20 cellular contexts compared by ENCODE assay signal in the genomic region with DNA sequence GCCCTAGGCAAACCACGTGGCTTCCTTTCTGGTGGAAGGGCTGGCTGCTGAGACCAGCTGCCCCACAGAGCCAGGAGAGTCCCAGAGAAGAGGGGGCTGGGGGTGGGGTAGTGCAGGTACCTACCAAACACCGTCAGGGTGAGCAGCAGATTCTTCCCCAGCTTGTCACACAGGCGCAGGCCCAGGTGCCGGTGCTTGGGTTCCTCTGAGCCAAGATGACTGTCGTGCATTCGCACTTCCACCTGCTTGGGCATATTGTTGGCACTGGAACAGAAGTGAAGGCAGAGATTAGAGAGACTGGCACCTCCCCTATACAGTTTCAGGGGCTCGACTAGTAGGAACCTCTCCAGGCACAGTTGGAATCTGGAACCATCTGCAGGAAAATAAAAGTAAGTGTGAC.
"Had no signal": no experiment of that assay in that cellular context is flagged by ENCODE, and none has a peak within 500 bp of the region (broad histone marks: within the 10 kb centered on the region; RNA-seq: fewer than 3 reads in every experiment).

No MANE protein-coding gene starts in this region.

- H3K4me1 ChIP-seq: lower lobe of right lung, neural progenitor cell, psoas muscle, sigmoid colon, testis had no signal

- H3K36me3 Mint-ChIP-seq: immature natural killer cell, neural progenitor cell, type B pancreatic cell had no signal

- H3K27me3 Mint-ChIP-seq: effector memory CD8-positive, alpha-beta T cell; type B pancreatic cell had no signal

- H3K27ac ChIP-seq: coronary artery, lower lobe of right lung, neural progenitor cell, psoas muscle, sigmoid colon, stomach, testis, tibial artery had no signal

- H3K36me3 ChIP-seq: lower lobe of right lung, neural progenitor cell, sigmoid colon, stomach, tibial artery had no signal

- H3K9me3 ChIP-seq: lower lobe of right lung, psoas muscle, sigmoid colon, stomach, testis, tibial artery had no signal

- H3K4me3 ChIP-seq: coronary artery, lower lobe of right lung, neural progenitor cell, psoas muscle, sigmoid colon, stomach, testis, tibial artery had no signal

- H3K27me3 ChIP-seq: neural progenitor cell, sigmoid colon, stomach, testis, tibial artery had no signal

- H3K9me3 Mint-ChIP-seq: effector memory CD8-positive, alpha-beta T cell; nephron; neural progenitor cell; type B pancreatic cell had no signal

- DNase-seq: effector memory CD8-positive, alpha-beta T cell; erythroblast; hypothalamus; immature natural killer cell; left ventricle myocardium superior; lower lobe of right lung; posterior cingulate gyrus; psoas muscle; right cardiac atrium; sigmoid colon; stimulated activated CD4-positive, alpha-beta T cell treated with anti-CD3 and anti-CD28 coated beads, Interleukin-2, amount 100 ng/mL, for 48 hours; stimulated activated CD8-positive, alpha-beta memory T cell treated with anti-CD3 and anti-CD28 coated beads, Interleukin-4, amount 100 ng/mL, for 48 hours; stimulated activated naive CD4-positive, alpha-beta T cell treated with Interleukin-2 at 50 U/mL for 16 hours; stomach; testis; tibial artery had no signal

- H3K27ac Mint-ChIP-seq: immature natural killer cell, nephron, neural progenitor cell, type B pancreatic cell had no signal

- ATAC-seq: effector memory CD8-positive, alpha-beta T cell; lower lobe of right lung; psoas muscle; right cardiac atrium had no signal

- H3K4me3 Mint-ChIP-seq: effector memory CD8-positive, alpha-beta T cell; immature natural killer cell; nephron; neural progenitor cell; type B pancreatic cell had no signal

- H3K4me1 Mint-ChIP-seq: immature natural killer cell had no signal
